ENCODE assay signal across 10 cellular contexts in the genomic region with DNA sequence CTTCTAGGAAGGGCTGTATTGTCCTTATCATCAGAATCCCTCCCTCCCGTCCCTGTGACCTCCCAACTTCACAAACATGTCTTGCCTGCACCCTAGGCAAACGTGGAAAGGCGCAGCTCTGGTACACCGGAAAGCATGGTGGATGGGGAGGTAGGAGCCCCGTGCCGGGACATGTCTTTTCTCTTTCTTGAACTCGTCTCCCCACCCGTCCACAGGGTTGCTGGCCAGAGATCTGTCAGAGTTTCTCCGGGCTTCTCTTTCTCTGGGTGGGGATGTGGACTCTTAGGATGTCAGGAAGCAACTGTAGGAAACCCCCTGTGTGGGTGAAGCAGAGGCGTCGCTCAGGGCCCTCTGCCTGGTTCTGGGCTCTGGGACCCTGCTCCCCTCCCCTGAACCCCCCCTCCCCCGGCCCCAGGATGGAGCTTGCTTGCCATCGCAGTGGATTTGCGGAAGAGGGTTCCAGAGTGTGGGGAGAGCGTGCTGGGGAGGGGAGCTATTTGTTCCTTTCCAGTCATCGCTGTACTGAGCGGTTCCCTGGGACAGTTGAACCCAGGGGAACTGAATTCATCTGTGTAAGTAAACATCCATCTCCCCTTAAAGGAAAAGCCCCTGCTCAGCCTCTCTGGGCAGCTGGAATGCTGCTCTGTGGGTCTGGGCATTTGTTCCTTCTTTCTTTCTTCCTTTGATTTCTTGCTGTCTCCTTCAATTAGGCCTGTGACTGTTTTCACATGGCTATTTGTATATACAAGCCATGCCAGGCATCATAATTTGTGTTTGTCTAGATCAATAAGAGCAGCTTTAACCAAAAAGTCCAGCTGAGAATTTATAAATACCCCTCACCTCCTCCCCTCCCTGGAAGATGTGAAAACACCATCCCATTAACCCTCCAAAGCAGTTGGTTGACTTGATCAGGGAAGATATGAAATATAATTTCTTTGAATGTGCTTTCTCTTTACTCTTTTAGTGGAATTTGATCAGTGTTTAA.
DNase-seq lines count a peak whose midpoint lies in the region; ATAC-seq and TF ChIP-seq lines count a peak whose summit lies in the region.
"Had no signal": no experiment of that assay in that cellular context is flagged by ENCODE, and none has a peak within 500 bp of the region (broad histone marks: within the 10 kb centered on the region; RNA-seq: fewer than 3 reads in every experiment).

No MANE protein-coding gene starts in this region.

- H3K27ac Mint-ChIP-seq in effector memory CD8-positive, alpha-beta T cell: peak overlapping the region; percentile 99 to 100
- H3K27ac Mint-ChIP-seq in natural killer cell treated with Interleukin-12 subunit alpha and Interleukin-12 subunit beta and Interleukin-15 and Interleukin-18, amount 100 ng/mL, for 72 hours: peak overlapping the region; percentile 96 to 99

- peak overlapping the region; percentile 69 for H3K4me3 ChIP-seq in ACC112 (ENCODE audit: low read depth, low read length)
- H3K4me3 ChIP-seq in mucosa of descending colon: no peak overlapping the region

- H3K4me1 ChIP-seq in ACC112 (ENCODE audit: control insufficient read depth, insufficient read depth, low read length, unreplicated experiment): peaks cover 99% of the 10 kb centered on the region
- peaks cover 19% of the 10 kb centered on the region for H3K4me1 ChIP-seq in mucosa of descending colon (ENCODE audit: low read depth)

- H3K27ac ChIP-seq in ACC112 (ENCODE audit: low read depth, low read length): peak overlapping the region; percentile 100

- intact Hi-C loops in mucosa of descending colon (cut with DNase I, micrococcal nuclease): no loop called here

- H3K36me3 Mint-ChIP-seq in effector memory CD8-positive, alpha-beta T cell (ENCODE audit: insufficient read depth): peaks cover 10% of the 10 kb centered on the region
- H3K36me3 Mint-ChIP-seq in natural killer cell treated with Interleukin-12 subunit alpha and Interleukin-12 subunit beta and Interleukin-15 and Interleukin-18, amount 100 ng/mL, for 72 hours: no peaks in the 10 kb centered on the region

- H3K4me1 Mint-ChIP-seq in effector memory CD8-positive, alpha-beta T cell (ENCODE audit: low read depth in 2 of 2): peaks cover 80 to 86% of the 10 kb centered on the region in 2 donors
- peaks cover 65 to 67% of the 10 kb centered on the region in 2 donors for H3K4me1 Mint-ChIP-seq in natural killer cell treated with Interleukin-12 subunit alpha and Interleukin-12 subunit beta and Interleukin-15 and Interleukin-18, amount 100 ng/mL, for 72 hours (ENCODE audit: low read depth in 2 of 2)

- H3K27me3 Mint-ChIP-seq in effector memory CD8-positive, alpha-beta T cell: no peaks in the 10 kb centered on the region
- H3K27me3 Mint-ChIP-seq in natural killer cell treated with Interleukin-12 subunit alpha and Interleukin-12 subunit beta and Interleukin-15 and Interleukin-18, amount 100 ng/mL, for 72 hours: no peaks in the 10 kb centered on the region

- no peaks in the 10 kb centered on the region for H3K9me3 ChIP-seq in mucosa of descending colon

- peaks cover 98% of the 10 kb centered on the region for H3K79me2 ChIP-seq in ACC112 (ENCODE audit: control insufficient read depth, insufficient read depth, low read length, unreplicated experiment)

- H3K27me3 ChIP-seq in ACC112 (ENCODE audit: insufficient read depth, low read length): no peaks in the 10 kb centered on the region

- no peaks in the 10 kb centered on the region for H3K9me3 Mint-ChIP-seq in effector memory CD8-positive, alpha-beta T cell
- H3K9me3 Mint-ChIP-seq in natural killer cell treated with Interleukin-12 subunit alpha and Interleukin-12 subunit beta and Interleukin-15 and Interleukin-18, amount 100 ng/mL, for 72 hours: no peaks in the 10 kb centered on the region

- no peak for TF ChIP-seq CTCF in mucosa of descending colon (IDR thresholded peaks at IDR 0.05)

- peak overlapping the region in 1 of 2 donors; percentile 84 for H3K4me3 Mint-ChIP-seq in effector memory CD8-positive, alpha-beta T cell
- H3K4me3 Mint-ChIP-seq in natural killer cell treated with Interleukin-12 subunit alpha and Interleukin-12 subunit beta and Interleukin-15 and Interleukin-18, amount 100 ng/mL, for 72 hours: peak overlapping the region; percentile 28

- ATAC-seq in effector memory CD8-positive, alpha-beta T cell (replicated peaks): no peak
- no peak for ATAC-seq in natural killer cell treated with Interleukin-12 subunit alpha and Interleukin-12 subunit beta and Interleukin-15 and Interleukin-18, amount 100 ng/mL, for 72 hours
- no peak for ATAC-seq in mucosa of descending colon
- ATAC-seq in GM21529 (IDR thresholded peaks at IDR 0.05; ENCODE audit: unreplicated experiment): no peak

- no peak overlapping the region for H2AFZ ChIP-seq in ACC112 (ENCODE audit: low read length, unreplicated experiment)

- DNase-seq in NCI-H526 treated with DMSO at 0.1 percent for 48 hours (lab: John Stamatoyannopoulos, UW) (peak; percentile 48), mucosa of descending colon (no peak), NCI-H1417 treated with DMSO at 0.1 percent for 48 hours (lab: John Stamatoyannopoulos, UW) (no peak), DMS53 (lab: John Stamatoyannopoulos, UW) (no peak)
- DNase-seq in effector memory CD8-positive, alpha-beta T cell: no peak
- no peak for DNase-seq in natural killer cell treated with Interleukin-12 subunit alpha and Interleukin-12 subunit beta and Interleukin-15 and Interleukin-18, amount 100 ng/mL, for 72 hours (ENCODE audit: low spot score)
- DNase-seq: activated T-cell treated with anti-CD3 and anti-CD28 coated beads for 4 hours, NCI-H1694 had no signal

- H3K36me3 ChIP-seq in ACC112 (ENCODE audit: insufficient read depth, low read length) (no peaks in the 10 kb centered on the region; the same call in 1 of the 2 replicates), mucosa of descending colon (ENCODE audit: low read depth) (no peaks in the 10 kb centered on the region)
